11 cellular contexts compared by ENCODE assay signal in genomic region chr2:9260411-9261037, GRCh38. TPM values are rescaled to one million over a fixed set of nuclear protein-coding genes. Genes with fewer than 3 reads are reported as not detected.
DNase-seq lines count a peak whose midpoint lies in the region; ATAC-seq and TF ChIP-seq lines count a peak whose summit lies in the region.
"Had no signal": no experiment of that assay in that cellular context is flagged by ENCODE, and none has a peak within 500 bp of the region (broad histone marks: within the 10 kb centered on the region; RNA-seq: fewer than 3 reads in every experiment).

No MANE protein-coding gene starts in this region.

- ATAC-seq in thoracic aorta (ENCODE audit: insufficient number of reproducible peaks, low FRiP score, low read depth): peak; percentile 37
- ATAC-seq: activated CD8-positive, alpha-beta T cell treated with anti-CD3 and anti-CD28 coated beads for 36 hours; K562 had no signal

- no peak overlapping the region for H3K23ac ChIP-seq in mesenchymal stem cell (ENCODE audit: low read length in 2 of 2)

- no peaks in the 10 kb centered on the region for H3K9me3 ChIP-seq in mesenchymal stem cell (ENCODE audit: control insufficient read depth, low read length)
- no peaks in the 10 kb centered on the region for H3K9me3 ChIP-seq in thoracic aorta

- peaks cover 33% of the 10 kb centered on the region for H3K79me1 ChIP-seq in mesenchymal stem cell (replicated peaks; ENCODE audit: low read length, poor library complexity, severe bottlenecking)

- WGBS in mesenchymal stem cell: 96% methylated on average over 7 of the region's 7 CpGs

- TF ChIP-seq CTCF in thoracic aorta (IDR thresholded peaks at IDR 0.05): no peak

- peak overlapping the region; percentile 87 for H3K9ac ChIP-seq in mesenchymal stem cell (ENCODE audit: low read length)

- no peaks in the 10 kb centered on the region for H3K36me3 ChIP-seq in mesenchymal stem cell (ENCODE audit: control insufficient read depth in 1 of 2, insufficient read depth in 2 of 2, low read depth in 1 of 2, low read length in 2 of 2)
- H3K36me3 ChIP-seq in thoracic aorta: no peaks in the 10 kb centered on the region

- peak overlapping the region; percentile 40 to 83 for H3K4ac ChIP-seq in mesenchymal stem cell (ENCODE audit: low read depth in 1 of 2, low read length in 2 of 2)

- H4K91ac ChIP-seq in mesenchymal stem cell (ENCODE audit: low read length): peak overlapping the region; percentile 89

- peak overlapping the region in 1 of 2 experiments; percentile 32 for H3K4me3 ChIP-seq in mesenchymal stem cell (ENCODE audit: insufficient read depth in 1 of 2, low read depth in 1 of 2, low read length in 2 of 2)
- H3K4me3 ChIP-seq in thoracic aorta: no peak overlapping the region
- H3K4me3 ChIP-seq: K562 had no signal

- peak overlapping the region; percentile 84 to 87 for H3K18ac ChIP-seq in mesenchymal stem cell (ENCODE audit: low read depth in 1 of 2, low read length in 2 of 2)

- H2BK15ac ChIP-seq in mesenchymal stem cell (ENCODE audit: low read depth, poor library complexity, severe bottlenecking): peak overlapping the region; percentile 78

- H3K27me3 ChIP-seq in mesenchymal stem cell (ENCODE audit: control insufficient read depth in 1 of 2, insufficient read depth in 1 of 2, low read length in 2 of 2) (no peaks in the 10 kb centered on the region), thoracic aorta (replicated peaks; ENCODE audit: insufficient read depth) (no peaks in the 10 kb centered on the region)

- peak overlapping the region; percentile 75 for H2BK120ac ChIP-seq in mesenchymal stem cell (ENCODE audit: low read depth, low read length)

- H3K4me1 ChIP-seq in mesenchymal stem cell (ENCODE audit: control insufficient read depth, insufficient read depth, low read depth, low read length) (peaks cover 37% of the 10 kb centered on the region), thoracic aorta (ENCODE audit: control insufficient read depth in 1 of 2, low read depth in 2 of 2) (peaks cover 62 to 89% of the 10 kb centered on the region in 2 donors)

- H3K4me2 ChIP-seq in mesenchymal stem cell (ENCODE audit: low read length, poor library complexity, severe bottlenecking): no peak overlapping the region

- peak overlapping the region; percentile 18 for H3K27ac ChIP-seq in epithelial cell of prostate
- no peak overlapping the region for H3K27ac ChIP-seq in mesenchymal stem cell (ENCODE audit: low read length, poor library complexity, severe bottlenecking)
- peak overlapping the region; percentile 79 to 81 for H3K27ac ChIP-seq in thoracic aorta

- H3K14ac ChIP-seq in mesenchymal stem cell (ENCODE audit: low read length in 2 of 2): peak overlapping the region in 1 of 2 experiments; percentile 44

- H2AFZ ChIP-seq in mesenchymal stem cell (ENCODE audit: low read depth, low read length): peak overlapping the region; percentile 47

- DNase-seq in NOMO-1 treated with DMSO at 0.1 percent for 48 hours (lab: John Stamatoyannopoulos, UW; ENCODE audit: unreplicated experiment) (peak; percentile 44), epithelial cell of prostate (ENCODE audit: low read depth, low spot score) (no peak), mesenchymal stem cell (no peak), thoracic aorta (ENCODE audit: low spot score) (no peak), NCI-H128 (lab: John Stamatoyannopoulos, UW; ENCODE audit: unreplicated experiment) (no peak), NK-92 (lab: John Stamatoyannopoulos, UW; ENCODE audit: unreplicated experiment) (no peak), COLO668 (lab: John Stamatoyannopoulos, UW; ENCODE audit: unreplicated experiment) (no peak), KG1 (lab: John Stamatoyannopoulos, UW) (no peak)
- DNase-seq: activated CD8-positive, alpha-beta T cell treated with anti-CD3 and anti-CD28 coated beads for 36 hours; stimulated activated naive CD8-positive, alpha-beta T cell treated with anti-CD3 and anti-CD28 coated beads, Interleukin-15, amount 100 ng/mL, for 72 hours had no signal

- H2BK12ac ChIP-seq in mesenchymal stem cell (ENCODE audit: low read length in 2 of 2): peak overlapping the region; percentile 90 to 98

- H4K8ac ChIP-seq in mesenchymal stem cell (ENCODE audit: low read length): peak overlapping the region; percentile 63

- no peak overlapping the region for H2AK5ac ChIP-seq in mesenchymal stem cell (ENCODE audit: low read length, severe bottlenecking)

- H2BK5ac ChIP-seq in mesenchymal stem cell (ENCODE audit: low read depth, low read length, poor library complexity, severe bottlenecking): no peak overlapping the region

RNA-seq across cellular contexts. Expression of gene ASAP2, which starts 53.9 kb away (rescaled TPM):
- 27.5 TPM for polyA plus RNA-seq in mesenchymal stem cell (2013, experiment 1 of 2)
- 23.9 TPM for polyA plus RNA-seq in mesenchymal stem cell (2013, experiment 2 of 2)
- 100 to 1,000 TPM in 1 of 2 donors, 10 to 100 TPM in 1; 58.1 to 102 TPM for total RNA-seq in thoracic aorta
- total RNA-seq: activated CD8-positive, alpha-beta T cell treated with anti-CD3 and anti-CD28 coated beads for 36 hours had no signal
